ENCODE assay signal across 1 cellular context in the genomic region with DNA sequence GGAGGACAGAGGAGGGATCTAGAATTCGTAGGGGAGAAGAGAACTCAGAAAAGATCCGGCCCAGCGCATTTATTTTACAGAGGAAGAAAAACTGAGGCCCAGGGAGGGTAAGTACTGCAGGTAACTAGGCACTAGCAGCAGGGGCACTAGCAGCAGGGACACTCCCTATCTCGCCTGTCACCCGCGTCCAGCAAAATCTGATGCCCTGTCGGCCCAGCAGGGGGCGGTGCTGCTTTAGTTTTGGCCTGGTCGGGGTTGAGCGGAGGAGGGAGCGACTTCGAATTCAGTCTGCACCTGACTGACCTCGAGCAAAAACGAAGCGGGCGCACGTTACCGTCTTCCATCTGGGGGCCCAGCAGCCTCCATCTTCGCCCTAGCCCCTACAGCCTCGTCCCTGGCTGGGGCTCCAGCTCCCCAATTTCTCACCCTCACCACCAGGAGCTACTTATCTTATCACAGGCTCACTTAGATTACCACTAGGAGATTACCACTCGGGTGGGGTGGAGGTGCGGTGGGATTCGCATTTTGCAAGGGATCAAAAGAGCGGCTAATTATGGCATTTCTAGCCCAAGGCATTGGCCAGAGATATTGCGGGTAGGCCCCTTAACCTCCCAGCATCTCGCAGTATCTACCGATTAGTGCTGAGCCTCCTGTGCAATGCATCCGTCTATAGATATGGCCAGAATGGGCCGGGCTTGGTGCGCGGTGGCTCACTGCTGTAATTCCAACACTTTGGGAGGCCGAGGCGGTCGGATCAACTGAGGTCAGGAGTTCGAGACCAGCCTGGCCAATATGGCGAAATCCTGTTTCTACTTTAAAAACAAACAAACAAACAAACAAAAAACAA.
A peak's percentile ranks its signal among the peaks of the same experiment; 100 is the strongest.
TF ChIP-seq lines count a peak whose summit lies in the region.

No MANE protein-coding gene starts in this region.

TF ChIP-seq in HepG2, 621 proteins besides CTCF, POLR2A, EP300 and RAD21 (continued from another document and continues in another):
- TF ChIP-seq CEBPZ (IDR thresholded peaks at IDR 0.05; ENCODE audit: low read length): no peak
- no peak; the same call in 1 of the 2 replicates for TF ChIP-seq ZSCAN22 (CRISPR knock-in tag; IDR thresholded peaks at IDR 0.05)
- no peak for TF ChIP-seq RARG (CRISPR knock-in tag; IDR thresholded peaks at IDR 0.05; ENCODE audit: low read depth)
- TF ChIP-seq ARID4A (CRISPR knock-in tag; IDR thresholded peaks at IDR 0.05; ENCODE audit: borderline replicate concordance): peak; percentile 56; the same call in 1 of the 2 replicates
- peak; percentile 27; the same call in 1 of the 2 replicates for TF ChIP-seq HMGXB3 (CRISPR knock-in tag; IDR thresholded peaks at IDR 0.05; ENCODE audit: borderline replicate concordance)
- no peak for TF ChIP-seq GRHL1 (CRISPR knock-in tag; conservative IDR thresholded peaks at IDR 0.05)
- TF ChIP-seq POLR2AphosphoS5 (IDR thresholded peaks at IDR 0.05; ENCODE audit: low read depth, low read length): no peak
- no peak for TF ChIP-seq ZBTB7A (CRISPR knock-in tag; IDR thresholded peaks at IDR 0.05)
- peak; percentile 69 for TF ChIP-seq KAT8 (CRISPR knock-in tag; IDR thresholded peaks at IDR 0.05)
- no peak for TF ChIP-seq DR1 (CRISPR knock-in tag; IDR thresholded peaks at IDR 0.05)
- TF ChIP-seq HMGA1 (CRISPR knock-in tag; conservative IDR thresholded peaks at IDR 0.05): no peak
- TF ChIP-seq ZSCAN25 (CRISPR knock-in tag; IDR thresholded peaks at IDR 0.05): peak; percentile 54; the same call in 1 of the 2 replicates
- TF ChIP-seq, protein P1, sequence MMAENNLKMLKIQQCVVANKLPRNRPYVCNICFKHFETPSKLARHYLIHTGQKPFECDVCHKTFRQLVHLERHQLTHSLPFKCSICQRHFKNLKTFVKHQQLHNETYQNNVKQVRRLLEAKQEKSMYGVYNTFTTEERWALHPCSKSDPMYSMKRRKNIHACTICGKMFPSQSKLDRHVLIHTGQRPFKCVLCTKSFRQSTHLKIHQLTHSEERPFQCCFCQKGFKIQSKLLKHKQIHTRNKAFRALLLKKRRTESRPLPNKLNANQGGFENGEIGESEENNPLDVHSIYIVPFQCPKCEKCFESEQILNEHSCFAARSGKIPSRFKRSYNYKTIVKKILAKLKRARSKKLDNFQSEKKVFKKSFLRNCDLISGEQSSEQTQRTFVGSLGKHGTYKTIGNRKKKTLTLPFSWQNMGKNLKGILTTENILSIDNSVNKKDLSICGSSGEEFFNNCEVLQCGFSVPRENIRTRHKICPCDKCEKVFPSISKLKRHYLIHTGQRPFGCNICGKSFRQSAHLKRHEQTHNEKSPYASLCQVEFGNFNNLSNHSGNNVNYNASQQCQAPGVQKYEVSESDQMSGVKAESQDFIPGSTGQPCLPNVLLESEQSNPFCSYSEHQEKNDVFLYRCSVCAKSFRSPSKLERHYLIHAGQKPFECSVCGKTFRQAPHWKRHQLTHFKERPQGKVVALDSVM (CRISPR knock-in tag; IDR thresholded peaks at IDR 0.05): no peak
- TF ChIP-seq, protein P2, sequence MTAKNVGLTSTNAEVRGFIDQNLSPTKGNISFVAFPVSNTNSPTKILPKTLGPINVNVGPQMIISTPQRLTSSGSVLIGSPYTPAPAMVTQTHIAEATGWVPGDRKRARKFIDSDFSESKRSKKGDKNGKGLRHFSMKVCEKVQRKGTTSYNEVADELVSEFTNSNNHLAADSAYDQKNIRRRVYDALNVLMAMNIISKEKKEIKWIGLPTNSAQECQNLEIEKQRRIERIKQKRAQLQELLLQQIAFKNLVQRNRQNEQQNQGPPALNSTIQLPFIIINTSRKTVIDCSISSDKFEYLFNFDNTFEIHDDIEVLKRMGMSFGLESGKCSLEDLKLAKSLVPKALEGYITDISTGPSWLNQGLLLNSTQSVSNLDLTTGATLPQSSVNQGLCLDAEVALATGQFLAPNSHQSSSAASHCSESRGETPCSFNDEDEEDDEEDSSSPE (CRISPR knock-in tag; IDR thresholded peaks at IDR 0.05): peak; percentile 54; the same call in 1 of the 2 replicates
- no peak for TF ChIP-seq ZNF891 (CRISPR knock-in tag; IDR thresholded peaks at IDR 0.05)
- no peak for TF ChIP-seq ETV5 (CRISPR knock-in tag; IDR thresholded peaks at IDR 0.05; ENCODE audit: borderline replicate concordance)
- no peak for TF ChIP-seq EHMT2 (IDR thresholded peaks at IDR 0.05; ENCODE audit: borderline replicate concordance, low read depth, low read length)
- no peak for TF ChIP-seq ZNF746 (CRISPR knock-in tag; IDR thresholded peaks at IDR 0.05)
- no peak for TF ChIP-seq PCBP2 (optimal IDR thresholded peaks at IDR 0.05; ENCODE audit: low read depth, low read length, poor library complexity, severe bottlenecking)
- TF ChIP-seq ZNF225 (CRISPR knock-in tag; IDR thresholded peaks at IDR 0.05): peak; percentile 59; the same call in 1 of the 2 replicates
- TF ChIP-seq CCDC6 (CRISPR knock-in tag; IDR thresholded peaks at IDR 0.05): peak; percentile 65; the same call in 1 of the 2 replicates
- TF ChIP-seq HNF1A (IDR thresholded peaks at IDR 0.05; ENCODE audit: low read depth): no peak
- TF ChIP-seq HNF1A (CRISPR knock-in tag; IDR thresholded peaks at IDR 0.05; ENCODE audit: borderline replicate concordance): no peak
- no peak for TF ChIP-seq TCF12 (IDR thresholded peaks at IDR 0.05)
- TF ChIP-seq TCF12 (CRISPR knock-in tag; IDR thresholded peaks at IDR 0.05): 0 out of 2 replicates have a peak, but pooled peaks have one; percentile 20
- TF ChIP-seq PREB (CRISPR knock-in tag; IDR thresholded peaks at IDR 0.05): no peak
